ENCODE assay signal across 13 cellular contexts in the genomic region with DNA sequence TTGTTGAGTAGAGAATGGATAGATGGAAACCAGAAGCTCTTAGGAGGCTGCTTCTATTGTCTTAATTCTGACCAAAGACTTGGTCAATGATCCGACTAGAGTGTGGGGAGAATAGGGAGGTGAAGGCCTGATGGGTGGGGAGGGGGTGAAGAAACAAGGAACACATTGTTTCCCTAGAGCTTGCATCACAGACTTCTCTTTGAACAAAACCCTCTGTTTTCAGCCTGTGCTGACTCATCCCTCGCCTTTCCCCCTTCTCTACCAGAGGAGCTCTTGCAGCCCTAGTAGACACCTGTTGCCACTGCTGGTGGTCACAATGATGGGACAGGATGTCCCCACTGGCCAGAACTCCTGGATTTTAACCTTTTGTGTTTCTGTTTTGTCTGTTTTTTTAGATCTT. TPM values are rescaled to one million over a fixed set of nuclear protein-coding genes. Genes with fewer than 3 reads are reported as not detected.
DNase-seq lines count a peak whose midpoint lies in the region; ATAC-seq, FAIRE-seq and TF ChIP-seq lines count a peak whose summit lies in the region.
"Had no signal": no experiment of that assay in that cellular context is flagged by ENCODE, and none has a peak within 500 bp of the region (broad histone marks: within the 10 kb centered on the region; RNA-seq: fewer than 3 reads in every experiment).

No MANE protein-coding gene starts in this region.

- H3K79me1 ChIP-seq in mesendoderm (ENCODE audit: low read length): no peaks in the 10 kb centered on the region

- no peak overlapping the region for H3K9ac ChIP-seq in mesendoderm (ENCODE audit: low read length)

- no peak overlapping the region for H2BK5ac ChIP-seq in mesendoderm (ENCODE audit: low read length)

- H3K4me2 ChIP-seq in mesendoderm (ENCODE audit: low read length): no peak overlapping the region

- no peaks in the 10 kb centered on the region for H3K79me2 ChIP-seq in mesendoderm (ENCODE audit: control insufficient read depth, insufficient read depth, low read length)

- no peak for ATAC-seq in GM21526 (IDR thresholded peaks at IDR 0.05; ENCODE audit: low FRiP score, unreplicated experiment)

- no peak overlapping the region for H4K5ac ChIP-seq in mesendoderm (ENCODE audit: low read length)

- H2BK15ac ChIP-seq in mesendoderm (replicated peaks; ENCODE audit: low read depth): no peak overlapping the region

- no peaks in the 10 kb centered on the region for H3K36me3 ChIP-seq in mesendoderm (ENCODE audit: control insufficient read depth, insufficient read depth, low read length)

- H3K27ac ChIP-seq in mesendoderm (ENCODE audit: low read depth, low read length): no peak overlapping the region
- H3K27ac ChIP-seq: C4-2B had no signal

- no peaks in the 10 kb centered on the region for H3K27me3 ChIP-seq in mesendoderm (ENCODE audit: insufficient read depth, low read length, poor library complexity)

- peak; percentile 40 for FAIRE-seq in GM12892 (lab: Jason Lieb, UNC)

- no peaks in the 10 kb centered on the region for H3K4me1 ChIP-seq in mesendoderm (ENCODE audit: control insufficient read depth, low read depth, low read length)

- no peak overlapping the region for H3K56ac ChIP-seq in mesendoderm (ENCODE audit: low read length)

- no peak overlapping the region for H4K8ac ChIP-seq in mesendoderm (ENCODE audit: low read depth, low read length)

- no peak overlapping the region for H2AK5ac ChIP-seq in mesendoderm (ENCODE audit: low read length)

- H3K18ac ChIP-seq in mesendoderm (ENCODE audit: low read length): no peak overlapping the region

- no peak for TF ChIP-seq CTCF in fibroblast of mammary gland (conservative IDR thresholded peaks at IDR 0.05; ENCODE audit: control insufficient read depth, insufficient read depth, low read depth, low read length)

- DNase-seq in GM12892 (ENCODE audit: insufficient read length): no peak
- DNase-seq in NOMO-1 treated with DMSO at 0.1 percent for 48 hours (lab: John Stamatoyannopoulos, UW; ENCODE audit: unreplicated experiment): peak; percentile 62
- DNase-seq in fibroblast of mammary gland (ENCODE audit: low read depth): peak; percentile 22
- DNase-seq in pons (ENCODE audit: low spot score): peak; percentile 96
- no peak for DNase-seq in mesendoderm
- no peak for DNase-seq in NCI-H82 (lab: John Stamatoyannopoulos, UW)
- no peak for DNase-seq in dermis blood vessel endothelial cell
- DNase-seq: activated naive CD4-positive, alpha-beta T cell treated with anti-CD3 and anti-CD28 coated beads for 36 hours; MM.1S; stimulated activated CD4-positive, alpha-beta T cell treated with anti-CD3 and anti-CD28 coated beads, Interleukin-4, amount 100 ng/mL, for 24 hours had no signal

- no peak overlapping the region for H3K23ac ChIP-seq in mesendoderm (ENCODE audit: low read length)

- WGBS in mesendoderm (ENCODE audit: extremely low coverage, insufficient coverage, low lambda C conversion rate): no CpG with 5 or more reads among the region's 2 CpGs

- H3K4me3 ChIP-seq in fibroblast of mammary gland (ENCODE audit: control insufficient read depth, low read depth, low read length): no peak overlapping the region
- H3K4me3 ChIP-seq in mesendoderm (ENCODE audit: low read length): no peak overlapping the region

- no peak overlapping the region for H3K4ac ChIP-seq in mesendoderm (ENCODE audit: low read depth, low read length)

- TF ChIP-seq POLR2A in GM12892 (IDR thresholded peaks at IDR 0.05; ENCODE audit: low read depth, low read length): no peak

- no peak overlapping the region for H2BK120ac ChIP-seq in mesendoderm (ENCODE audit: low read depth, low read length)

RNA-seq across cellular contexts. Expression of a gene that starts 46.8 kb away (rescaled TPM):
- polyA plus RNA-seq in GM12892 (2012; ENCODE audit: missing spikeins): not detected
- not detected for polyA plus RNA-seq in mesendoderm (2013, experiment 1 of 2)
- 0.11 TPM for polyA plus RNA-seq in mesendoderm (2013, experiment 2 of 2)
- not detected in 2 replicates for total RNA-seq in dermis blood vessel endothelial cell
- total RNA-seq: activated naive CD4-positive, alpha-beta T cell treated with anti-CD3 and anti-CD28 coated beads for 36 hours had no signal
- polyA plus RNA-seq: esophagus had no signal

Comparison
In these comparisons a context has a peak if more than half of its experiments do, and no peak if none do; other contexts are left out.
1. DNase-seq: peak in NOMO-1 treated with DMSO at 0.1 percent for 48 hours (single experiment), fibroblast of mammary gland (single experiment) and pons (single experiment); none in GM12892 (single experiment), mesendoderm (single experiment), NCI-H82 (single experiment) and dermis blood vessel endothelial cell (single experiment).